In genomic region chr10:132848951-132849545, GRCh38 we compare ENCODE assay signal across 19 cellular contexts.
DNase-seq lines count a peak whose midpoint lies in the region; ATAC-seq and TF ChIP-seq lines count a peak whose summit lies in the region.
"Had no signal": no experiment of that assay in that cellular context is flagged by ENCODE, and none has a peak within 500 bp of the region (broad histone marks: within the 10 kb centered on the region; RNA-seq: fewer than 3 reads in every experiment).

No MANE protein-coding gene starts in this region.

- H3K4me3 Mint-ChIP-seq in activated naive CD4-positive, alpha-beta T cell treated with anti-CD3 and anti-CD28 coated beads, Interleukin-2, amount 50 U/mL, for 24 hours: peak overlapping the region; percentile 39
- H3K4me3 Mint-ChIP-seq in activated naive CD4-positive, alpha-beta T cell treated with anti-CD3 and anti-CD28 coated beads, Interleukin-2, amount 10 ng/mL, durations not matched to agents 7 days and 5 days: no peak overlapping the region
- H3K4me3 Mint-ChIP-seq in WTC11: no peak overlapping the region
- H3K4me3 Mint-ChIP-seq in T-helper 17 cell: no peak overlapping the region
- H3K4me3 Mint-ChIP-seq: activated CD4-positive, alpha-beta T cell treated with anti-CD3 and anti-CD28 coated beads, Interleukin-2, amount 10 ng/mL, durations not matched to agents 24 days and 14 days; activated naive CD4-positive, alpha-beta T cell treated with anti-CD3 and anti-CD28 coated beads for 36 hours; neural crest cell had no signal

- CTCF ChIA-PET in activated naive CD4-positive, alpha-beta T cell treated with anti-CD3 and anti-CD28 coated beads, Interleukin-2, amount 10 ng/mL, durations not matched to agents 7 days and 5 days (lab: Charles Lee): interaction anchor here (0.7 kb wide), 1 partner anchor 14 kb away, joined by 3 read pairs; no protein-coding TSS in a partner anchor
- CTCF ChIA-PET in WTC11 (lab: Charles Lee): interaction anchor here (1.4 kb wide), 2 partner anchors 11 to 43 kb away, joined by 3 to 4 read pairs; no protein-coding TSS in a partner anchor

- peaks cover 7% of the 10 kb centered on the region for H3K4me1 Mint-ChIP-seq in activated naive CD4-positive, alpha-beta T cell treated with anti-CD3 and anti-CD28 coated beads, Interleukin-2, amount 50 U/mL, for 24 hours
- peaks cover 9% of the 10 kb centered on the region for H3K4me1 Mint-ChIP-seq in activated naive CD4-positive, alpha-beta T cell treated with anti-CD3 and anti-CD28 coated beads, Interleukin-2, amount 10 ng/mL, durations not matched to agents 7 days and 5 days
- H3K4me1 Mint-ChIP-seq in WTC11 (peaks cover 5% of the 10 kb centered on the region), T-helper 17 cell (peaks cover 5% of the 10 kb centered on the region)

- H3K9me3 ChIP-seq in testis: no peaks in the 10 kb centered on the region
- no peaks in the 10 kb centered on the region for H3K9me3 ChIP-seq in T-helper 17 cell (ENCODE audit: control insufficient read depth, low read length, poor library complexity, severe bottlenecking)

- ATAC-seq in WTC11 (no peak), T-helper 17 cell (no peak)
- ATAC-seq: K562 had no signal

- 57 to 74% methylated on average over 15 to 21 of the region's 21 CpGs for WGBS in testis, 2 donors

- intact Hi-C loops in testis (cut with DNase I; ENCODE audit: low total_unique reads): no loop called here

- no peak overlapping the region for H3K4me3 ChIP-seq in testis
- H3K4me3 ChIP-seq: K562 had no signal

- no peaks in the 10 kb centered on the region for H3K9me3 Mint-ChIP-seq in activated naive CD4-positive, alpha-beta T cell treated with anti-CD3 and anti-CD28 coated beads, Interleukin-2, amount 50 U/mL, for 24 hours
- no peaks in the 10 kb centered on the region for H3K9me3 Mint-ChIP-seq in activated naive CD4-positive, alpha-beta T cell treated with anti-CD3 and anti-CD28 coated beads, Interleukin-2, amount 10 ng/mL, durations not matched to agents 7 days and 5 days
- H3K9me3 Mint-ChIP-seq in WTC11: peaks cover 11% of the 10 kb centered on the region
- H3K9me3 Mint-ChIP-seq: activated CD4-positive, alpha-beta T cell treated with anti-CD3 and anti-CD28 coated beads, Interleukin-2, amount 10 ng/mL, durations not matched to agents 24 days and 14 days; activated naive CD4-positive, alpha-beta T cell treated with anti-CD3 and anti-CD28 coated beads for 36 hours; memory B cell; neural crest cell had no signal

- TF ChIP-seq POLR2A in testis (IDR thresholded peaks at IDR 0.05): no peak

- no peak for DNase-seq in activated naive CD4-positive, alpha-beta T cell treated with anti-CD3 and anti-CD28 coated beads, Interleukin-2, amount 10 ng/mL, durations not matched to agents 7 days and 5 days
- DNase-seq in WTC11 (ENCODE audit: low spot score) (peak; percentile 8), mesenteric fat pad (ENCODE audit: low spot score) (peak; percentile 82), testis (peak; percentile 14), NAMALWA (ENCODE audit: low spot score) (no peak), amygdala (lab: John Stamatoyannopoulos, UW) (no peak), T-helper 17 cell (no peak)
- DNase-seq: activated CD4-positive, alpha-beta T cell treated with anti-CD3 and anti-CD28 coated beads, Interleukin-2, amount 10 ng/mL, durations not matched to agents 24 days and 14 days; activated naive CD4-positive, alpha-beta T cell treated with anti-CD3 and anti-CD28 coated beads for 36 hours; activated T-cell treated with anti-CD3 and anti-CD28 coated beads for 4 hours; brain microvascular endothelial cell; CD8-positive, alpha-beta memory T cell; cortex of kidney; NCI-H1694; NCI-H446 had no signal

- H3K27ac Mint-ChIP-seq in activated naive CD4-positive, alpha-beta T cell treated with anti-CD3 and anti-CD28 coated beads, Interleukin-2, amount 50 U/mL, for 24 hours: no peak overlapping the region
- H3K27ac Mint-ChIP-seq in activated naive CD4-positive, alpha-beta T cell treated with anti-CD3 and anti-CD28 coated beads, Interleukin-2, amount 10 ng/mL, durations not matched to agents 7 days and 5 days: no peak overlapping the region
- no peak overlapping the region for H3K27ac Mint-ChIP-seq in WTC11
- H3K27ac Mint-ChIP-seq in T-helper 17 cell: no peak overlapping the region
- H3K27ac Mint-ChIP-seq: activated CD4-positive, alpha-beta T cell treated with anti-CD3 and anti-CD28 coated beads, Interleukin-2, amount 10 ng/mL, durations not matched to agents 24 days and 14 days; activated naive CD4-positive, alpha-beta T cell treated with anti-CD3 and anti-CD28 coated beads for 36 hours; CD8-positive, alpha-beta memory T cell; memory B cell had no signal

- TF ChIP-seq CTCF in WTC11 (IDR thresholded peaks at IDR 0.05) (no peak), testis (IDR thresholded peaks at IDR 0.05) (no peak)

- no peaks in the 10 kb centered on the region for H3K4me1 ChIP-seq in testis

- no peaks in the 10 kb centered on the region for H3K36me3 ChIP-seq in testis (ENCODE audit: low read depth, missing control alignments)
- H3K36me3 ChIP-seq: brain microvascular endothelial cell had no signal

- no peak overlapping the region for H3K27ac ChIP-seq in testis
- H3K27ac ChIP-seq: brain microvascular endothelial cell had no signal

- H3K27me3 ChIP-seq in testis: no peaks in the 10 kb centered on the region
- H3K27me3 ChIP-seq: brain microvascular endothelial cell had no signal

- POLR2A ChIA-PET in WTC11 (lab: Charles Lee): interaction anchor here (0.7 kb wide), 1 partner anchor 89 kb away, joined by 3 read pairs; no protein-coding TSS in a partner anchor

- peaks cover 3% of the 10 kb centered on the region for H3K27me3 Mint-ChIP-seq in activated naive CD4-positive, alpha-beta T cell treated with anti-CD3 and anti-CD28 coated beads, Interleukin-2, amount 50 U/mL, for 24 hours
- peaks cover 26% of the 10 kb centered on the region for H3K27me3 Mint-ChIP-seq in activated naive CD4-positive, alpha-beta T cell treated with anti-CD3 and anti-CD28 coated beads, Interleukin-2, amount 10 ng/mL, durations not matched to agents 7 days and 5 days
- H3K27me3 Mint-ChIP-seq in WTC11 (ENCODE audit: low read depth): no peaks in the 10 kb centered on the region; the same call in 1 of the 2 replicates
- peaks cover 43% of the 10 kb centered on the region for H3K27me3 Mint-ChIP-seq in T-helper 17 cell

- H3K36me3 Mint-ChIP-seq in activated naive CD4-positive, alpha-beta T cell treated with anti-CD3 and anti-CD28 coated beads, Interleukin-2, amount 50 U/mL, for 24 hours: no peaks in the 10 kb centered on the region
- H3K36me3 Mint-ChIP-seq in activated naive CD4-positive, alpha-beta T cell treated with anti-CD3 and anti-CD28 coated beads, Interleukin-2, amount 10 ng/mL, durations not matched to agents 7 days and 5 days: no peaks in the 10 kb centered on the region
- H3K36me3 Mint-ChIP-seq in WTC11 (peaks cover 7% of the 10 kb centered on the region), T-helper 17 cell (ENCODE audit: low read depth) (no peaks in the 10 kb centered on the region)
- H3K36me3 Mint-ChIP-seq: CD8-positive, alpha-beta memory T cell; memory B cell had no signal

TF ChIP-seq in WTC11, 78 proteins besides CTCF, POLR2A, EP300 and RAD21 (continues in another document):
- TF ChIP-seq, protein P1, sequence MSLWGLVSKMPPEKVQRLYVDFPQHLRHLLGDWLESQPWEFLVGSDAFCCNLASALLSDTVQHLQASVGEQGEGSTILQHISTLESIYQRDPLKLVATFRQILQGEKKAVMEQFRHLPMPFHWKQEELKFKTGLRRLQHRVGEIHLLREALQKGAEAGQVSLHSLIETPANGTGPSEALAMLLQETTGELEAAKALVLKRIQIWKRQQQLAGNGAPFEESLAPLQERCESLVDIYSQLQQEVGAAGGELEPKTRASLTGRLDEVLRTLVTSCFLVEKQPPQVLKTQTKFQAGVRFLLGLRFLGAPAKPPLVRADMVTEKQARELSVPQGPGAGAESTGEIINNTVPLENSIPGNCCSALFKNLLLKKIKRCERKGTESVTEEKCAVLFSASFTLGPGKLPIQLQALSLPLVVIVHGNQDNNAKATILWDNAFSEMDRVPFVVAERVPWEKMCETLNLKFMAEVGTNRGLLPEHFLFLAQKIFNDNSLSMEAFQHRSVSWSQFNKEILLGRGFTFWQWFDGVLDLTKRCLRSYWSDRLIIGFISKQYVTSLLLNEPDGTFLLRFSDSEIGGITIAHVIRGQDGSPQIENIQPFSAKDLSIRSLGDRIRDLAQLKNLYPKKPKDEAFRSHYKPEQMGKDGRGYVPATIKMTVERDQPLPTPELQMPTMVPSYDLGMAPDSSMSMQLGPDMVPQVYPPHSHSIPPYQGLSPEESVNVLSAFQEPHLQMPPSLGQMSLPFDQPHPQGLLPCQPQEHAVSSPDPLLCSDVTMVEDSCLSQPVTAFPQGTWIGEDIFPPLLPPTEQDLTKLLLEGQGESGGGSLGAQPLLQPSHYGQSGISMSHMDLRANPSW (CRISPR knock-in tag; conservative IDR thresholded peaks at IDR 0.05; ENCODE audit: low read depth): no peak
- TF ChIP-seq MAX (CRISPR knock-in tag; IDR thresholded peaks at IDR 0.05): no peak
- TF ChIP-seq ZBTB43 (CRISPR knock-in tag; IDR thresholded peaks at IDR 0.05): no peak
- TF ChIP-seq, protein P2, sequence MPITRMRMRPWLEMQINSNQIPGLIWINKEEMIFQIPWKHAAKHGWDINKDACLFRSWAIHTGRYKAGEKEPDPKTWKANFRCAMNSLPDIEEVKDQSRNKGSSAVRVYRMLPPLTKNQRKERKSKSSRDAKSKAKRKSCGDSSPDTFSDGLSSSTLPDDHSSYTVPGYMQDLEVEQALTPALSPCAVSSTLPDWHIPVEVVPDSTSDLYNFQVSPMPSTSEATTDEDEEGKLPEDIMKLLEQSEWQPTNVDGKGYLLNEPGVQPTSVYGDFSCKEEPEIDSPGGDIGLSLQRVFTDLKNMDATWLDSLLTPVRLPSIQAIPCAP (CRISPR knock-in tag; IDR thresholded peaks at IDR 0.05): no peak
- TF ChIP-seq IRF2 (CRISPR knock-in tag; IDR thresholded peaks at IDR 0.05; ENCODE audit: borderline replicate concordance, low read depth): no peak

Comparison
In these comparisons a context has a peak if more than half of its experiments do, and no peak if none do; other contexts are left out.
1. DNase-seq: peak in WTC11 (single experiment), mesenteric fat pad (single experiment) and testis (single experiment); none in activated naive CD4-positive, alpha-beta T cell treated with anti-CD3 and anti-CD28 coated beads, Interleukin-2, amount 10 ng/mL, durations not matched to agents 7 days and 5 days (single experiment), NAMALWA (single experiment), amygdala (0 of 56) and T-helper 17 cell (0 of 3).